23 cellular contexts compared by ENCODE assay signal in genomic region chr11:2530131-2530854, GRCh38.
DNase-seq lines count a peak whose midpoint lies in the region; ATAC-seq and TF ChIP-seq lines count a peak whose summit lies in the region.
"Had no signal": no experiment of that assay in that cellular context is flagged by ENCODE, and none has a peak within 500 bp of the region (broad histone marks: within the 10 kb centered on the region; RNA-seq: fewer than 3 reads in every experiment).

No MANE protein-coding gene starts in this region.

- no peak for TF ChIP-seq CTCF in adrenal gland (IDR thresholded peaks at IDR 0.05)
- no peak for TF ChIP-seq CTCF in psoas muscle (IDR thresholded peaks at IDR 0.05)

- H3K4me3 ChIP-seq in adrenal gland: no peak overlapping the region
- no peak overlapping the region for H3K4me3 ChIP-seq in right cardiac atrium (ENCODE audit: low read length)
- H3K4me3 ChIP-seq in psoas muscle: no peak overlapping the region
- H3K4me3 ChIP-seq: dorsolateral prefrontal cortex, GM23248, lung, SJCRH30 had no signal

- H3K27ac ChIP-seq in adrenal gland: peak overlapping the region in 1 of 5 donors; percentile 59
- no peak overlapping the region for H3K27ac ChIP-seq in right cardiac atrium (ENCODE audit: low read length)
- no peak overlapping the region for H3K27ac ChIP-seq in psoas muscle
- H3K27ac ChIP-seq: 22Rv1, dorsolateral prefrontal cortex, epithelial cell of prostate, GM23248, SJCRH30 had no signal

- intact Hi-C loops in adrenal gland (cut with DNase I): no loop called here
- intact Hi-C loops in right cardiac atrium (cut with DNase I): loop anchor here in 2 of 4 donors (10.0 kb wide), 2 partner anchors 225 to 335 kb away; partner anchors contain the start of genes C11orf21 (in 1 of the 2) and TSPAN32 (in 1 of the 2)
- intact Hi-C loops in psoas muscle (cut with DNase I): loop anchor here (2.0 to 5.0 kb wide), 2 partner anchors 101 to 333 kb away; no protein-coding TSS in a partner anchor

- H3K36me3 ChIP-seq in adrenal gland (replicated peaks in 1 of 2) (peaks cover 0 to 14% of the 10 kb centered on the region in 2 donors), psoas muscle (ENCODE audit: insufficient read depth in 1 of 2, low read depth in 1 of 2) (no peaks in the 10 kb centered on the region)
- H3K36me3 ChIP-seq: SJCRH30 had no signal

- DNase-seq in activated CD4-positive, CD25-positive, alpha-beta regulatory T cell treated with anti-CD3 and anti-CD28 coated beads, Interleukin-2, amount 50 U/mL, for 72 hours: peak; percentile 26
- DNase-seq in activated CD4-positive, CD25-positive, alpha-beta regulatory T cell (lab: John Stamatoyannopoulos, UW): no peak
- DNase-seq in adrenal gland: peak in 5 of 7 donors; percentile 8 to 54 (median 18)
- peak; percentile 12 to 42 (median 41) for DNase-seq in right cardiac atrium
- peak; percentile 5 to 45 for DNase-seq in psoas muscle
- DNase-seq in NCI-H2029 treated with DMSO at 0.1 percent for 48 hours (lab: John Stamatoyannopoulos, UW): no peak
- no peak for DNase-seq in HT-29 (ENCODE audit: low spot score)
- DNase-seq: activated CD4-positive, alpha-beta T cell treated with anti-CD3 and anti-CD28 coated beads for 4 hours; GM23248; immature natural killer cell; NCI-H1092; NCI-H2029; PC-3; retina; stimulated activated naive CD8-positive, alpha-beta T cell treated with anti-CD3 and anti-CD28 coated beads, Interleukin-15, amount 100 ng/mL, for 72 hours; trophoblast cell had no signal

- H3K27me3 ChIP-seq in adrenal gland (no peaks in the 10 kb centered on the region), right cardiac atrium (ENCODE audit: control insufficient read depth, insufficient read depth) (no peaks in the 10 kb centered on the region), psoas muscle (ENCODE audit: insufficient read depth in 3 of 3, low read length in 2 of 3) (peaks cover 0 to 15% (median 3%) of the 10 kb centered on the region in 3 donors)
- H3K27me3 ChIP-seq: SJCRH30 had no signal

- 75 to 83% (median 78%) methylated on average over 14 to 17 of the region's 17 CpGs for WGBS in adrenal gland, 4 donors
- 87% methylated on average over 17 of the region's 17 CpGs for WGBS in right cardiac atrium
- WGBS in psoas muscle, 3 donors: 82 to 88% (median 82%) methylated on average over 17 of the region's 17 CpGs

- H3K9me3 ChIP-seq in adrenal gland (replicated peaks in 1 of 3) (no peaks in the 10 kb centered on the region), right cardiac atrium (ENCODE audit: control insufficient read depth, low read length) (no peaks in the 10 kb centered on the region), psoas muscle (no peaks in the 10 kb centered on the region)
- H3K9me3 ChIP-seq: Caco-2, SJCRH30 had no signal

- no peak for ATAC-seq in right cardiac atrium
- ATAC-seq in psoas muscle: no peak
- no peak for ATAC-seq in HG02840 (IDR thresholded peaks at IDR 0.05; ENCODE audit: low FRiP score, unreplicated experiment)
- ATAC-seq: PC-3; stimulated activated naive CD8-positive, alpha-beta T cell treated with anti-CD3 and anti-CD28 coated beads, Interleukin-15, amount 100 ng/mL, for 72 hours had no signal

- TF ChIP-seq POLR2A in adrenal gland (IDR thresholded peaks at IDR 0.05): no peak

- H3K4me1 ChIP-seq in adrenal gland (replicated peaks in 1 of 2) (peaks cover 48 to 52% of the 10 kb centered on the region in 2 donors), right cardiac atrium (ENCODE audit: control insufficient read depth, insufficient read depth, low read length) (peaks cover 3% of the 10 kb centered on the region), psoas muscle (peaks cover 8% of the 10 kb centered on the region)

Comparison
In these comparisons a context has a peak if more than half of its experiments do, and no peak if none do; other contexts are left out.
1. DNase-seq: peak in activated CD4-positive, CD25-positive, alpha-beta regulatory T cell treated with anti-CD3 and anti-CD28 coated beads, Interleukin-2, amount 50 U/mL, for 72 hours (single experiment), adrenal gland (5 of 7), right cardiac atrium (3 of 3) and psoas muscle (2 of 2); none in activated CD4-positive, CD25-positive, alpha-beta regulatory T cell (0 of 4), NCI-H2029 treated with DMSO at 0.1 percent for 48 hours (single experiment) and HT-29 (single experiment).
2. intact Hi-C loops: an anchor here in psoas muscle (2.0 to 5.0 kb wide); none called in adrenal gland.